Comparison of ENCODE assay signal across 1 cellular context in the genomic region with DNA sequence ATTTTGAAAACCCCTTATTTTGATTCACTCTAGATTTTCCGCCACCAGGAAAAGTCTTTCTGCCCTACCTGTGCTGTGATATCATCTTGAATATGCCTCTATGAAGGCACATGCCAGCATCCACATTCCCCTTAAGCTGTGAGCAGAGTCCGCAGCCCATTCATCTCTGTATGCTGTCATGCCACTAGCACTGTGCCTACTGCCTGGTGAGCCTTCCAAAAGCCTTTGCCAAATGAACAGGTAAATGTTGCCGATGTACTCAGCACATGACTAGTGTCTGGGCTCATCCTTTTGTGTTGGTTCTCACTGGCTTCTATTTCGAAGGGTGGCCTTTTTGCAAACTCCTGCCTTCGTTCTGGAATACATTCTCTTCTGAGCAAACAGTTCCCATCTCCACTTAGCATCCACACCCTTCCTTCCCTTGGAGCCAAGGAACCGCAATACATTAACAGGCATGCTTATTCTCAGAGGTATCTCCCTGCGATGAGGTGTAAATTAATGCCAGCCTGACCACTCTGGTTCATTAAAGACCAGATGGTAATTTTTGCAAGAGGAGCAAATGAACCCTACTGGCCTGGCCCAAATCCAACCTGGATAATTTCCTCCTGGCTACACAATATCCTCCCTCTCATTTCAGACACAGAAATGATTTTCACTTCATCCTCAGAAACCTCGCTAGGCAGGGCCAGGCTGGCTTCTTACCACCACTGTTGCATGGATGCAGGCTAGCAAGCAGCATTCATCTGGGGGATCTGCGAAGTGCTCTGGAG.
TF ChIP-seq lines count a peak whose summit lies in the region.

No MANE protein-coding gene starts in this region.

TF ChIP-seq in GM23338, 12 proteins besides CTCF, POLR2A, EP300 and RAD21 (continued from another document):
- TF ChIP-seq, protein P1, sequence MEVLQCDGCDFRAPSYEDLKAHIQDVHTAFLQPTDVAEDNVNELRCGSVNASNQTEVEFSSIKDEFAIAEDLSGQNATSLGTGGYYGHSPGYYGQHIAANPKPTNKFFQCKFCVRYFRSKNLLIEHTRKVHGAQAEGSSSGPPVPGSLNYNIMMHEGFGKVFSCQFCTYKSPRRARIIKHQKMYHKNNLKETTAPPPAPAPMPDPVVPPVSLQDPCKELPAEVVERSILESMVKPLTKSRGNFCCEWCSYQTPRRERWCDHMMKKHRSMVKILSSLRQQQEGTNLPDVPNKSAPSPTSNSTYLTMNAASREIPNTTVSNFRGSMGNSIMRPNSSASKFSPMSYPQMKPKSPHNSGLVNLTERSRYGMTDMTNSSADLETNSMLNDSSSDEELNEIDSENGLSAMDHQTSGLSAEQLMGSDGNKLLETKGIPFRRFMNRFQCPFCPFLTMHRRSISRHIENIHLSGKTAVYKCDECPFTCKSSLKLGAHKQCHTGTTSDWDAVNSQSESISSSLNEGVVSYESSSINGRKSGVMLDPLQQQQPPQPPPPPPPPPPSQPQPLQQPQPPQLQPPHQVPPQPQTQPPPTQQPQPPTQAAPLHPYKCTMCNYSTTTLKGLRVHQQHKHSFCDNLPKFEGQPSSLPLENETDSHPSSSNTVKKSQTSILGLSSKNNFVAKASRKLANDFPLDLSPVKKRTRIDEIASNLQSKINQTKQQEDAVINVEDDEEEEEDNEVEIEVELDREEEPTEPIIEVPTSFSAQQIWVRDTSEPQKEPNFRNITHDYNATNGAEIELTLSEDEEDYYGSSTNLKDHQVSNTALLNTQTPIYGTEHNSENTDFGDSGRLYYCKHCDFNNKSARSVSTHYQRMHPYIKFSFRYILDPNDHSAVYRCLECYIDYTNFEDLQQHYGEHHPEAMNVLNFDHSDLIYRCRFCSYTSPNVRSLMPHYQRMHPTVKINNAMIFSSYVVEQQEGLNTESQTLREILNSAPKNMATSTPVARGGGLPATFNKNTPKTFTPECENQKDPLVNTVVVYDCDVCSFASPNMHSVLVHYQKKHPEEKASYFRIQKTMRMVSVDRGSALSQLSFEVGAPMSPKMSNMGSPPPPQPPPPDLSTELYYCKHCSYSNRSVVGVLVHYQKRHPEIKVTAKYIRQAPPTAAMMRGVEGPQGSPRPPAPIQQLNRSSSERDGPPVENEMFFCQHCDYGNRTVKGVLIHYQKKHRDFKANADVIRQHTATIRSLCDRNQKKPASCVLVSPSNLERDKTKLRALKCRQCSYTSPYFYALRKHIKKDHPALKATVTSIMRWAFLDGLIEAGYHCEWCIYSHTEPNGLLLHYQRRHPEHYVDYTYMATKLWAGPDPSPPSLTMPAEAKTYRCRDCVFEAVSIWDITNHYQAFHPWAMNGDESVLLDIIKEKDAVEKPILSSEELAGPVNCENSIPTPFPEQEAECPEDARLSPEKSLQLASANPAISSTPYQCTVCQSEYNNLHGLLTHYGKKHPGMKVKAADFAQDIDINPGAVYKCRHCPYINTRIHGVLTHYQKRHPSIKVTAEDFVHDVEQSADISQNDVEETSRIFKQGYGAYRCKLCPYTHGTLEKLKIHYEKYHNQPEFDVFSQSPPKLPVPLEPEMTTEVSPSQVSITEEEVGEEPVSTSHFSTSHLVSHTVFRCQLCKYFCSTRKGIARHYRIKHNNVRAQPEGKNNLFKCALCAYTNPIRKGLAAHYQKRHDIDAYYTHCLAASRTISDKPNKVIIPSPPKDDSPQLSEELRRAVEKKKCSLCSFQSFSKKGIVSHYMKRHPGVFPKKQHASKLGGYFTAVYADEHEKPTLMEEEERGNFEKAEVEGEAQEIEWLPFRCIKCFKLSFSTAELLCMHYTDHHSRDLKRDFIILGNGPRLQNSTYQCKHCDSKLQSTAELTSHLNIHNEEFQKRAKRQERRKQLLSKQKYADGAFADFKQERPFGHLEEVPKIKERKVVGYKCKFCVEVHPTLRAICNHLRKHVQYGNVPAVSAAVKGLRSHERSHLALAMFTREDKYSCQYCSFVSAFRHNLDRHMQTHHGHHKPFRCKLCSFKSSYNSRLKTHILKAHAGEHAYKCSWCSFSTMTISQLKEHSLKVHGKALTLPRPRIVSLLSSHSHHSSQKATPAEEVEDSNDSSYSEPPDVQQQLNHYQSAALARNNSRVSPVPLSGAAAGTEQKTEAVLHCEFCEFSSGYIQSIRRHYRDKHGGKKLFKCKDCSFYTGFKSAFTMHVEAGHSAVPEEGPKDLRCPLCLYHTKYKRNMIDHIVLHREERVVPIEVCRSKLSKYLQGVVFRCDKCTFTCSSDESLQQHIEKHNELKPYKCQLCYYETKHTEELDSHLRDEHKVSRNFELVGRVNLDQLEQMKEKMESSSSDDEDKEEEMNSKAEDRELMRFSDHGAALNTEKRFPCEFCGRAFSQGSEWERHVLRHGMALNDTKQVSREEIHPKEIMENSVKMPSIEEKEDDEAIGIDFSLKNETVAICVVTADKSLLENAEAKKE (CRISPR knock-in tag; IDR thresholded peaks at IDR 0.05) = no peak
- TF ChIP-seq CREB1 (CRISPR knock-in tag; IDR thresholded peaks at IDR 0.05; ENCODE audit: low read depth) (no peak), ZNF114 (CRISPR knock-in tag; IDR thresholded peaks at IDR 0.05) (no peak)
- TF ChIP-seq, protein P2, sequence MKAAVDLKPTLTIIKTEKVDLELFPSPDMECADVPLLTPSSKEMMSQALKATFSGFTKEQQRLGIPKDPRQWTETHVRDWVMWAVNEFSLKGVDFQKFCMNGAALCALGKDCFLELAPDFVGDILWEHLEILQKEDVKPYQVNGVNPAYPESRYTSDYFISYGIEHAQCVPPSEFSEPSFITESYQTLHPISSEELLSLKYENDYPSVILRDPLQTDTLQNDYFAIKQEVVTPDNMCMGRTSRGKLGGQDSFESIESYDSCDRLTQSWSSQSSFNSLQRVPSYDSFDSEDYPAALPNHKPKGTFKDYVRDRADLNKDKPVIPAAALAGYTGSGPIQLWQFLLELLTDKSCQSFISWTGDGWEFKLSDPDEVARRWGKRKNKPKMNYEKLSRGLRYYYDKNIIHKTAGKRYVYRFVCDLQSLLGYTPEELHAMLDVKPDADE (IDR thresholded peaks at IDR 0.05) = no peak
TF ChIP-seq in GM23338: peak in this region for 0.
